ENCODE assay signal across 32 cellular contexts in the genomic region with DNA sequence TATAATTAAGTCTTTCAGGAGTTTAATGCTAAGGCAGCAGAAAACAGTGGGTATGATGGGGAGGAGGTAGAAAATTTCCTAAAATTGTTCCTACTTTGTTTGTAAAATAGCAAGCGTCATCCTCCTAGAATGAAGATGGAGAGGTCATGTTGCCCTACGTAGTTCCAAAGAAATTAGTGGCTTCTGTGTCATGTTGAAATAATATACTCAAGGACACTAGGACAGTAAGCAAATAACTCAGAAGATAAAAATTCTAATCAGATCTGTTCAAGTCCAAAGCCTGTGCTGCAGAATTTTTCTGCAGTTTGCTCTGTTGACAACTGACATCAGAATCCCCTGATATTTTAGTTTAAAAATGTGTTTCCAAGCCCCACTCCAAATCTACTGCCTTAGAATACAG.
"Had no signal": no experiment of that assay in that cellular context is flagged by ENCODE, and none has a peak within 500 bp of the region (broad histone marks: within the 10 kb centered on the region; RNA-seq: fewer than 3 reads in every experiment).

No MANE protein-coding gene starts in this region.

- H3K9me3 ChIP-seq: MG63 had no signal

- H3K9ac ChIP-seq: KMS-11 had no signal

- H3K27me3 ChIP-seq: MG63 had no signal

- H3K36me3 ChIP-seq: MG63 had no signal

- H3K4me2 ChIP-seq: KMS-11 had no signal

- DNase-seq: Kasumi-1, KG1, MG63, MM.1S, MV-4-11, NCI-H1048, NCI-H1092, NCI-H1092 treated with DMSO at 0.1 percent for 48 hours, NCI-H1105, NCI-H1105 treated with DMSO at 0.1 percent for 48 hours, NCI-H1417 treated with DMSO at 0.1 percent for 48 hours, NCI-H1436, NCI-H1436 treated with DMSO at 0.1 percent for 48 hours, NCI-H1694, NCI-H1694 treated with DMSO at 0.1 percent for 48 hours, NCI-H187, NCI-H187 treated with DMSO at 0.1 percent for 48 hours, NCI-H1930, NCI-H2029, NCI-H2029 treated with DMSO at 0.1 percent for 48 hours, NCI-H2081, NCI-H2081 treated with DMSO at 0.1 percent for 48 hours, NCI-H2107, NCI-H2171, NCI-H2171 treated with DMSO at 0.1 percent for 48 hours, NCI-H226, NCI-H345, NCI-H446, NCI-H446 treated with DMSO at 0.1 percent for 48 hours, NCI-H510A, NCI-H510A treated with DMSO at 0.1 percent for 48 hours had no signal

- H3K4me3 ChIP-seq: MG63 had no signal

- H3K27ac ChIP-seq: KMS-11 had no signal
